In genomic region chr10:103640436-103641181, GRCh38 we compare ENCODE assay signal across 18 cellular contexts.
DNase-seq lines count a peak whose midpoint lies in the region; ATAC-seq, FAIRE-seq and TF ChIP-seq lines count a peak whose summit lies in the region.
"Had no signal": no experiment of that assay in that cellular context is flagged by ENCODE, and none has a peak within 500 bp of the region (broad histone marks: within the 10 kb centered on the region; RNA-seq: fewer than 3 reads in every experiment).

No MANE protein-coding gene starts in this region.

- WGBS in right cardiac atrium: 39% methylated on average over 11 of the region's 11 CpGs

- peak; percentile 21 to 56 for ATAC-seq in right cardiac atrium
- no peak for ATAC-seq in stimulated activated naive B cell treated with anti-CD40 and anti-IgM and Interleukin-4, amounts not matched to agents 10 μg/mL and 1 μg/mL and 100 μg/mL, for 72 hours (replicated peaks)
- no peak for ATAC-seq in GM18907 (IDR thresholded peaks at IDR 0.05; ENCODE audit: unreplicated experiment)
- no peak for ATAC-seq in HG03432 (IDR thresholded peaks at IDR 0.05; ENCODE audit: unreplicated experiment)
- ATAC-seq: activated CD4-positive, CD25-positive, alpha-beta regulatory T cell treated with anti-CD3 and anti-CD28 coated beads, Interleukin-2, amount 50 U/mL, for 24 hours; natural killer cell treated with Interleukin-12 subunit alpha and Interleukin-12 subunit beta and Interleukin-15 and Interleukin-18, amount 100 ng/mL, for 72 hours; Panc1 had no signal

- TF ChIP-seq CTCF in HFFc6 (IDR thresholded peaks at IDR 0.05) (no peak), choroid plexus epithelial cell (conservative IDR thresholded peaks at IDR 0.05; ENCODE audit: low read depth, low read length) (no peak)

- DNase-seq in HFFc6 (no peak), choroid plexus epithelial cell (ENCODE audit: low read depth) (peak; percentile 34), right cardiac atrium (peak in 2 of 3 donors; percentile 64 to 74), SHP77 treated with DMSO at 0.1 percent for 48 hours (lab: John Stamatoyannopoulos, UW) (no peak), GM19239 (ENCODE audit: insufficient read length, low spot score) (no peak)
- DNase-seq in stimulated activated naive B cell treated with anti-CD40 and anti-IgM and Interleukin-4, amounts not matched to agents 10 μg/mL and 1 μg/mL and 100 μg/mL, for 72 hours: no peak
- DNase-seq: activated CD8-positive, alpha-beta memory T cell treated with anti-CD3 and anti-CD28 coated beads, Interleukin-2, amount 50 U/mL, for 48 hours; activated naive CD4-positive, alpha-beta T cell treated with anti-CD3 and anti-CD28 coated beads, Interleukin-2, amount 50 U/mL, for 16 hours; hypothalamus; NCI-H1092 had no signal

- peak overlapping the region; percentile 23 for H3K27ac Mint-ChIP-seq in HFFc6
- H3K27ac Mint-ChIP-seq in stimulated activated naive B cell treated with anti-CD40 and anti-IgM and Interleukin-4, amounts not matched to agents 10 μg/mL and 1 μg/mL and 100 μg/mL, for 72 hours: peak overlapping the region; percentile 53
- H3K27ac Mint-ChIP-seq: natural killer cell treated with Interleukin-12 subunit alpha and Interleukin-12 subunit beta and Interleukin-15 and Interleukin-18, amount 100 ng/mL, for 72 hours had no signal

- H3K36me3 Mint-ChIP-seq in HFFc6 (ENCODE audit: low read depth): peaks cover 57% of the 10 kb centered on the region
- H3K36me3 Mint-ChIP-seq in stimulated activated naive B cell treated with anti-CD40 and anti-IgM and Interleukin-4, amounts not matched to agents 10 μg/mL and 1 μg/mL and 100 μg/mL, for 72 hours: peaks cover 0 to 10% of the 10 kb centered on the region in 2 donors
- H3K36me3 Mint-ChIP-seq: natural killer cell treated with Interleukin-12 subunit alpha and Interleukin-12 subunit beta and Interleukin-15 and Interleukin-18, amount 100 ng/mL, for 72 hours had no signal

- H3K27me3 ChIP-seq in right cardiac atrium (ENCODE audit: control insufficient read depth, insufficient read depth): no peaks in the 10 kb centered on the region
- H3K27me3 ChIP-seq: breast epithelium had no signal

- H3K27ac ChIP-seq in right cardiac atrium (ENCODE audit: low read length): peak overlapping the region; percentile 87

- intact Hi-C loops in right cardiac atrium (cut with DNase I): no loop called here

- no peaks in the 10 kb centered on the region for H3K9me3 ChIP-seq in right cardiac atrium (ENCODE audit: control insufficient read depth, low read length)
- H3K9me3 ChIP-seq: breast epithelium had no signal

- no peaks in the 10 kb centered on the region for H3K9me3 Mint-ChIP-seq in HFFc6
- no peaks in the 10 kb centered on the region for H3K9me3 Mint-ChIP-seq in stimulated activated naive B cell treated with anti-CD40 and anti-IgM and Interleukin-4, amounts not matched to agents 10 μg/mL and 1 μg/mL and 100 μg/mL, for 72 hours
- H3K9me3 Mint-ChIP-seq: natural killer cell treated with Interleukin-12 subunit alpha and Interleukin-12 subunit beta and Interleukin-15 and Interleukin-18, amount 100 ng/mL, for 72 hours had no signal

- H3K4me1 ChIP-seq in right cardiac atrium (ENCODE audit: control insufficient read depth, insufficient read depth, low read length): peaks cover 30% of the 10 kb centered on the region

- no peak overlapping the region for H3K4me3 Mint-ChIP-seq in HFFc6
- H3K4me3 Mint-ChIP-seq in stimulated activated naive B cell treated with anti-CD40 and anti-IgM and Interleukin-4, amounts not matched to agents 10 μg/mL and 1 μg/mL and 100 μg/mL, for 72 hours: no peak overlapping the region
- H3K4me3 Mint-ChIP-seq: natural killer cell treated with Interleukin-12 subunit alpha and Interleukin-12 subunit beta and Interleukin-15 and Interleukin-18, amount 100 ng/mL, for 72 hours had no signal

- peaks cover 91% of the 10 kb centered on the region for H3K4me1 Mint-ChIP-seq in HFFc6 (ENCODE audit: low read depth)
- peaks cover 6 to 8% of the 10 kb centered on the region in 2 donors for H3K4me1 Mint-ChIP-seq in stimulated activated naive B cell treated with anti-CD40 and anti-IgM and Interleukin-4, amounts not matched to agents 10 μg/mL and 1 μg/mL and 100 μg/mL, for 72 hours

- H3K4me3 ChIP-seq in choroid plexus epithelial cell (ENCODE audit: low read depth, low read length) (no peak overlapping the region), right cardiac atrium (ENCODE audit: low read length) (no peak overlapping the region)
- H3K4me3 ChIP-seq: breast epithelium had no signal

- FAIRE-seq in GM19239 (lab: Jason Lieb, UNC): no peak
- FAIRE-seq: endothelial cell of umbilical vein, H54 had no signal

- H3K27me3 Mint-ChIP-seq in HFFc6 (ENCODE audit: insufficient read depth): peaks cover 5% of the 10 kb centered on the region
- no peaks in the 10 kb centered on the region for H3K27me3 Mint-ChIP-seq in stimulated activated naive B cell treated with anti-CD40 and anti-IgM and Interleukin-4, amounts not matched to agents 10 μg/mL and 1 μg/mL and 100 μg/mL, for 72 hours
- H3K27me3 Mint-ChIP-seq: natural killer cell treated with Interleukin-12 subunit alpha and Interleukin-12 subunit beta and Interleukin-15 and Interleukin-18, amount 100 ng/mL, for 72 hours had no signal

Comparison
In these comparisons a context has a peak if more than half of its experiments do, and no peak if none do; other contexts are left out.
1. DNase-seq: peak in choroid plexus epithelial cell (single experiment) and right cardiac atrium (2 of 3); none in HFFc6 (single experiment), stimulated activated naive B cell treated with anti-CD40 and anti-IgM and Interleukin-4, amounts not matched to agents 10 μg/mL and 1 μg/mL and 100 μg/mL, for 72 hours (single experiment), SHP77 treated with DMSO at 0.1 percent for 48 hours (single experiment) and GM19239 (single experiment).
2. ATAC-seq: peak in right cardiac atrium (2 of 2); none in stimulated activated naive B cell treated with anti-CD40 and anti-IgM and Interleukin-4, amounts not matched to agents 10 μg/mL and 1 μg/mL and 100 μg/mL, for 72 hours (0 of 2), GM18907 (single experiment) and HG03432 (single experiment).